39 cellular contexts compared by ENCODE assay signal in genomic region chr6:72457738-72458137, GRCh38.
"Had no signal": no experiment of that assay in that cellular context is flagged by ENCODE, and none has a peak within 500 bp of the region (broad histone marks: within the 10 kb centered on the region; RNA-seq: fewer than 3 reads in every experiment).

No MANE protein-coding gene starts in this region.

- DNase-seq: activated effector memory CD4-positive, alpha-beta T cell treated with anti-CD3 and anti-CD28 coated beads, Interleukin-2, amount 50 U/mL, for 16 hours; activated effector memory CD4-positive, alpha-beta T cell treated with Interleukin-2 at 50 U/mL for 16 hours; activated gamma-delta T cell; activated gamma-delta T cell treated with Interleukin-2 at 50 U/mL for 16 hours; activated naive CD4-positive, alpha-beta T cell; activated naive CD4-positive, alpha-beta T cell treated with anti-CD3 and anti-CD28 coated beads for 36 hours; activated naive CD4-positive, alpha-beta T cell treated with anti-CD3 and anti-CD28 coated beads, Interleukin-2, amount 10 ng/mL, durations not matched to agents 7 days and 5 days; activated naive CD4-positive, alpha-beta T cell treated with anti-CD3 and anti-CD28 coated beads, Interleukin-2, amount 50 U/mL, for 16 hours; activated naive CD4-positive, alpha-beta T cell treated with Interleukin-2 at 50 U/mL for 16 hours; activated naive CD8-positive, alpha-beta T cell treated with anti-CD3 and anti-CD28 coated beads for 36 hours; activated naive CD8-positive, alpha-beta T cell treated with anti-CD3 and anti-CD28 coated beads, Interleukin-2, amount 10 ng/mL, durations not matched to agents 7 days and 5 days; activated naive CD8-positive, alpha-beta T cell treated with anti-CD3 and anti-CD28 coated beads, Interleukin-2, amount 50 U/mL, for 24 hours; activated T-cell treated with anti-CD3 and anti-CD28 coated beads, Interleukin-2, amount 50 U/mL, for 24 hours; activated T-cell treated with anti-CD3 and anti-CD28 coated beads, Interleukin-2, amount 50 U/mL, for 4 hours; activated T-cell treated with anti-CD3 and anti-CD28 coated beads, Interleukin-2, amount 50 U/mL, for 48 hours; activated T-cell treated with anti-CD3 and anti-CD28 coated beads, Interleukin-2, amount 50 U/mL, for 72 hours; adrenal gland; amniotic stem cell; amygdala; anterior cingulate cortex; aorta; body of pancreas; brain microvascular endothelial cell; caudate nucleus; central memory CD4-positive, alpha-beta T cell; cerebellar nuclear complex had no signal

- H3K4me1 Mint-ChIP-seq: activated naive CD4-positive, alpha-beta T cell treated with anti-CD3 and anti-CD28 coated beads, Interleukin-2, amount 10 ng/mL, durations not matched to agents 7 days and 5 days; activated naive CD4-positive, alpha-beta T cell treated with anti-CD3 and anti-CD28 coated beads, Interleukin-2, amount 50 U/mL, for 24 hours; activated naive CD8-positive, alpha-beta T cell treated with anti-CD3 and anti-CD28 coated beads for 36 hours; activated naive CD8-positive, alpha-beta T cell treated with anti-CD3 and anti-CD28 coated beads, Interleukin-2, amount 10 ng/mL, durations not matched to agents 7 days and 5 days; activated naive CD8-positive, alpha-beta T cell treated with anti-CD3 and anti-CD28 coated beads, Interleukin-2, amount 50 U/mL, for 24 hours; activated T-helper 17 cell treated with anti-CD3 and anti-CD28 coated beads, Interleukin-2, amount 50 U/mL, for 72 hours; brain; central memory CD8-positive, alpha-beta T cell had no signal

- H3K9me3 Mint-ChIP-seq: activated naive CD4-positive, alpha-beta T cell treated with anti-CD3 and anti-CD28 coated beads for 36 hours; activated naive CD4-positive, alpha-beta T cell treated with anti-CD3 and anti-CD28 coated beads, Interleukin-2, amount 10 ng/mL, durations not matched to agents 7 days and 5 days; activated naive CD4-positive, alpha-beta T cell treated with anti-CD3 and anti-CD28 coated beads, Interleukin-2, amount 50 U/mL, for 24 hours; activated naive CD4-positive, alpha-beta T cell treated with anti-CD3 and anti-CD28 coated beads, Interleukin-2, amount 50 U/mL, for 72 hours; activated naive CD8-positive, alpha-beta T cell treated with anti-CD3 and anti-CD28 coated beads for 36 hours; activated naive CD8-positive, alpha-beta T cell treated with anti-CD3 and anti-CD28 coated beads, Interleukin-2, amount 10 ng/mL, durations not matched to agents 7 days and 5 days; activated naive CD8-positive, alpha-beta T cell treated with anti-CD3 and anti-CD28 coated beads, Interleukin-2, amount 50 U/mL, for 24 hours; activated T-cell treated with anti-CD3 and anti-CD28 coated beads, Interleukin-2, amount 50 U/mL, for 24 hours; activated T-cell treated with anti-CD3 and anti-CD28 coated beads, Interleukin-2, amount 50 U/mL, for 4 hours; activated T-cell treated with anti-CD3 and anti-CD28 coated beads, Interleukin-2, amount 50 U/mL, for 72 hours; activated T-helper 1 cell treated with anti-CD3 and anti-CD28 coated beads, Interleukin-12 subunit alpha, Interleukin-12 subunit beta, Interleukin-2, Interleukin-4 antibody, amounts not matched to agents 30 ng/mL and 10 ng/mL and 1 ng/mL, durations not matched to agents 14 hours and 24 hours and 36 hours; activated T-helper 17 cell treated with anti-CD3 and anti-CD28 coated beads, Interleukin-2, amount 50 U/mL, for 72 hours; activated T-helper 2 cell treated with anti-CD3 and anti-CD28 coated beads, Interferon-gamma antibody, Interleukin-2, Interleukin-4, amounts not matched to agents 10 μg/mL and 5 μg/mL and 100 μg/mL, durations not matched to agents 14 hours and 24 hours and 36 hours; central memory CD8-positive, alpha-beta T cell had no signal

- H3K27ac ChIP-seq: adrenal gland, ascending aorta, body of pancreas, brain microvascular endothelial cell, breast epithelium, cardiac muscle cell had no signal

- H3K27me3 ChIP-seq: adrenal gland, ascending aorta, body of pancreas, brain microvascular endothelial cell, breast epithelium, cardiac muscle cell had no signal

- H3K27ac Mint-ChIP-seq: activated naive CD4-positive, alpha-beta T cell treated with anti-CD3 and anti-CD28 coated beads for 36 hours; activated naive CD4-positive, alpha-beta T cell treated with anti-CD3 and anti-CD28 coated beads, Interleukin-2, amount 10 ng/mL, durations not matched to agents 7 days and 5 days; activated naive CD4-positive, alpha-beta T cell treated with anti-CD3 and anti-CD28 coated beads, Interleukin-2, amount 50 U/mL, for 24 hours; activated naive CD4-positive, alpha-beta T cell treated with anti-CD3 and anti-CD28 coated beads, Interleukin-2, amount 50 U/mL, for 72 hours; activated naive CD8-positive, alpha-beta T cell; activated naive CD8-positive, alpha-beta T cell treated with anti-CD3 and anti-CD28 coated beads for 36 hours; activated naive CD8-positive, alpha-beta T cell treated with anti-CD3 and anti-CD28 coated beads, Interleukin-2, amount 10 ng/mL, durations not matched to agents 7 days and 5 days; activated naive CD8-positive, alpha-beta T cell treated with anti-CD3 and anti-CD28 coated beads, Interleukin-2, amount 50 U/mL, for 24 hours; activated T-cell treated with anti-CD3 and anti-CD28 coated beads, Interleukin-2, amount 50 U/mL, for 24 hours; activated T-cell treated with anti-CD3 and anti-CD28 coated beads, Interleukin-2, amount 50 U/mL, for 72 hours; activated T-helper 1 cell treated with anti-CD3 and anti-CD28 coated beads, Interleukin-12 subunit alpha, Interleukin-12 subunit beta, Interleukin-2, Interleukin-4 antibody, amounts not matched to agents 30 ng/mL and 10 ng/mL and 1 ng/mL, durations not matched to agents 14 hours and 24 hours and 36 hours; activated T-helper 17 cell treated with anti-CD3 and anti-CD28 coated beads, Interleukin-2, amount 50 U/mL, for 72 hours; activated T-helper 2 cell treated with anti-CD3 and anti-CD28 coated beads, Interferon-gamma antibody, Interleukin-2, Interleukin-4, amounts not matched to agents 10 μg/mL and 5 μg/mL and 100 μg/mL, durations not matched to agents 14 hours and 24 hours and 36 hours; brain had no signal

- H3K4me3 Mint-ChIP-seq: activated naive CD4-positive, alpha-beta T cell treated with anti-CD3 and anti-CD28 coated beads for 36 hours; activated naive CD4-positive, alpha-beta T cell treated with anti-CD3 and anti-CD28 coated beads, Interleukin-2, amount 10 ng/mL, durations not matched to agents 7 days and 5 days; activated naive CD4-positive, alpha-beta T cell treated with anti-CD3 and anti-CD28 coated beads, Interleukin-2, amount 50 U/mL, for 24 hours; activated naive CD8-positive, alpha-beta T cell; activated naive CD8-positive, alpha-beta T cell treated with anti-CD3 and anti-CD28 coated beads for 36 hours; activated naive CD8-positive, alpha-beta T cell treated with anti-CD3 and anti-CD28 coated beads, Interleukin-2, amount 10 ng/mL, durations not matched to agents 7 days and 5 days; activated naive CD8-positive, alpha-beta T cell treated with anti-CD3 and anti-CD28 coated beads, Interleukin-2, amount 50 U/mL, for 24 hours; activated T-cell treated with anti-CD3 and anti-CD28 coated beads, Interleukin-2, amount 50 U/mL, for 24 hours; activated T-cell treated with anti-CD3 and anti-CD28 coated beads, Interleukin-2, amount 50 U/mL, for 4 hours; activated T-cell treated with anti-CD3 and anti-CD28 coated beads, Interleukin-2, amount 50 U/mL, for 72 hours; activated T-helper 1 cell treated with anti-CD3 and anti-CD28 coated beads, Interleukin-12 subunit alpha, Interleukin-12 subunit beta, Interleukin-2, Interleukin-4 antibody, amounts not matched to agents 30 ng/mL and 10 ng/mL and 1 ng/mL, durations not matched to agents 14 hours and 24 hours and 36 hours; activated T-helper 17 cell treated with anti-CD3 and anti-CD28 coated beads, Interleukin-2, amount 50 U/mL, for 72 hours; brain; central memory CD8-positive, alpha-beta T cell had no signal

- H3K4me3 ChIP-seq: adrenal gland, ascending aorta, body of pancreas, breast epithelium, cardiac muscle cell had no signal

- H3K36me3 ChIP-seq: adrenal gland, ascending aorta, brain microvascular endothelial cell, breast epithelium, cardiac muscle cell had no signal

- ATAC-seq: activated naive CD4-positive, alpha-beta T cell treated with anti-CD3 and anti-CD28 coated beads, Interleukin-2, amount 50 U/mL, for 72 hours; activated naive CD8-positive, alpha-beta T cell treated with anti-CD3 and anti-CD28 coated beads, Interleukin-2, amount 50 U/mL, for 24 hours; activated T-cell treated with anti-CD3 and anti-CD28 coated beads, Interleukin-2, amount 50 U/mL, for 4 hours; activated T-cell treated with anti-CD3 and anti-CD28 coated beads, Interleukin-2, amount 50 U/mL, for 72 hours; activated T-helper 17 cell treated with anti-CD3 and anti-CD28 coated beads, Interleukin-2, amount 50 U/mL, for 72 hours; body of pancreas had no signal

- H3K9me3 ChIP-seq: adrenal gland, ascending aorta, body of pancreas, breast epithelium had no signal

- H3K27me3 Mint-ChIP-seq: activated naive CD4-positive, alpha-beta T cell treated with anti-CD3 and anti-CD28 coated beads, Interleukin-2, amount 10 ng/mL, durations not matched to agents 7 days and 5 days had no signal

- H3K36me3 Mint-ChIP-seq: activated naive CD4-positive, alpha-beta T cell treated with anti-CD3 and anti-CD28 coated beads, Interleukin-2, amount 10 ng/mL, durations not matched to agents 7 days and 5 days; activated naive CD4-positive, alpha-beta T cell treated with anti-CD3 and anti-CD28 coated beads, Interleukin-2, amount 50 U/mL, for 24 hours; activated naive CD4-positive, alpha-beta T cell treated with anti-CD3 and anti-CD28 coated beads, Interleukin-2, amount 50 U/mL, for 72 hours; activated naive CD8-positive, alpha-beta T cell; activated naive CD8-positive, alpha-beta T cell treated with anti-CD3 and anti-CD28 coated beads for 36 hours; activated naive CD8-positive, alpha-beta T cell treated with anti-CD3 and anti-CD28 coated beads, Interleukin-2, amount 10 ng/mL, durations not matched to agents 7 days and 5 days; brain had no signal

- H3K4me1 ChIP-seq: adrenal gland, ascending aorta, body of pancreas, breast epithelium had no signal

- FAIRE-seq: astrocyte, bronchial epithelial cell had no signal
